30 cellular contexts compared by ENCODE assay signal in genomic region chr6:148671085-148671484, GRCh38.
"Had no signal": no experiment of that assay in that cellular context is flagged by ENCODE, and none has a peak within 500 bp of the region (broad histone marks: within the 10 kb centered on the region; RNA-seq: fewer than 3 reads in every experiment).

No MANE protein-coding gene starts in this region.

- H2AFZ ChIP-seq: PC-9 had no signal

- H3K9ac ChIP-seq: KMS-11 had no signal

- H3K27ac ChIP-seq: body of pancreas, breast epithelium, KMS-11, PC-9, RWPE1 had no signal

- ATAC-seq: activated CD8-positive, alpha-beta T cell treated with anti-CD3 and anti-CD28 coated beads for 36 hours; body of pancreas; Right ventricle myocardium inferior had no signal

- H3K27me3 ChIP-seq: body of pancreas, breast epithelium had no signal

- H3K27ac Mint-ChIP-seq: activated CD4-positive, alpha-beta T cell treated with anti-CD3 and anti-CD28 coated beads, Interleukin-2, amount 10 ng/mL, durations not matched to agents 24 days and 14 days; activated CD8-positive, alpha-beta T cell treated with anti-CD3 and anti-CD28 coated beads for 36 hours; activated naive CD4-positive, alpha-beta T cell treated with anti-CD3 and anti-CD28 coated beads, Interleukin-2, amount 50 U/mL, for 24 hours; activated naive CD8-positive, alpha-beta T cell treated with anti-CD3 and anti-CD28 coated beads, Interleukin-2, amount 10 ng/mL, durations not matched to agents 7 days and 5 days; activated T-cell treated with anti-CD3 and anti-CD28 coated beads, Interleukin-2, amount 50 U/mL, for 24 hours; activated T-helper 2 cell treated with anti-CD3 and anti-CD28 coated beads, Interferon-gamma antibody, Interleukin-2, Interleukin-4, amounts not matched to agents 10 μg/mL and 5 μg/mL and 100 μg/mL, durations not matched to agents 14 hours and 24 hours and 36 hours had no signal

- H3K27me3 Mint-ChIP-seq: activated CD4-positive, alpha-beta T cell treated with anti-CD3 and anti-CD28 coated beads, Interleukin-2, amount 10 ng/mL, durations not matched to agents 24 days and 14 days had no signal

- H3K4me2 ChIP-seq: KMS-11, PC-9 had no signal

- H3K4me3 ChIP-seq: body of pancreas, breast epithelium, PC-9 had no signal

- H3K36me3 Mint-ChIP-seq: activated naive CD8-positive, alpha-beta T cell treated with anti-CD3 and anti-CD28 coated beads, Interleukin-2, amount 10 ng/mL, durations not matched to agents 7 days and 5 days had no signal

- H3K36me3 ChIP-seq: breast epithelium had no signal

- H3K4me3 Mint-ChIP-seq: activated CD4-positive, alpha-beta T cell treated with anti-CD3 and anti-CD28 coated beads, Interleukin-2, amount 10 ng/mL, durations not matched to agents 24 days and 14 days; activated CD8-positive, alpha-beta T cell treated with anti-CD3 and anti-CD28 coated beads for 36 hours; activated naive CD4-positive, alpha-beta T cell treated with anti-CD3 and anti-CD28 coated beads, Interleukin-2, amount 50 U/mL, for 24 hours; activated naive CD8-positive, alpha-beta T cell treated with anti-CD3 and anti-CD28 coated beads, Interleukin-2, amount 10 ng/mL, durations not matched to agents 7 days and 5 days; activated T-cell treated with anti-CD3 and anti-CD28 coated beads, Interleukin-2, amount 50 U/mL, for 24 hours had no signal

- DNase-seq: activated CD4-positive, alpha-beta T cell treated with anti-CD3 and anti-CD28 coated beads for 1 hour; activated CD4-positive, alpha-beta T cell treated with anti-CD3 and anti-CD28 coated beads, Interleukin-2, amount 10 ng/mL, durations not matched to agents 24 days and 14 days; activated CD4-positive, alpha-beta T cell treated with anti-CD3 and anti-CD28 coated beads, Interleukin-2, amount 50 U/mL, for 4 hours; activated CD4-positive, CD25-positive, alpha-beta regulatory T cell; activated CD8-positive, alpha-beta T cell treated with anti-CD3 and anti-CD28 coated beads for 36 hours; activated gamma-delta T cell; activated naive CD4-positive, alpha-beta T cell treated with Interleukin-2 at 50 U/mL for 16 hours; activated naive CD8-positive, alpha-beta T cell treated with anti-CD3 and anti-CD28 coated beads, Interleukin-2, amount 10 ng/mL, durations not matched to agents 7 days and 5 days; activated T-cell treated with anti-CD3 and anti-CD28 coated beads, Interleukin-2, amount 50 U/mL, for 24 hours; amygdala; body of pancreas; MM.1S; MV-4-11; NCI-H1092; NCI-H1436 treated with DMSO at 0.1 percent for 48 hours; NCI-H187; NCI-H2029 treated with DMSO at 0.1 percent for 48 hours; NCI-H2107; NCI-H2171; NCI-H510A; NCI-H526; NCI-H748 treated with DMSO at 0.1 percent for 48 hours; NK-92 treated with Interleukin-12 subunit alpha and Interleukin-12 subunit beta, amount 100 ng/mL, for 24 hours; PC-9 had no signal

- H3K4me1 Mint-ChIP-seq: activated CD4-positive, alpha-beta T cell treated with anti-CD3 and anti-CD28 coated beads, Interleukin-2, amount 10 ng/mL, durations not matched to agents 24 days and 14 days; activated naive CD4-positive, alpha-beta T cell treated with anti-CD3 and anti-CD28 coated beads, Interleukin-2, amount 50 U/mL, for 24 hours; activated naive CD8-positive, alpha-beta T cell treated with anti-CD3 and anti-CD28 coated beads, Interleukin-2, amount 10 ng/mL, durations not matched to agents 7 days and 5 days had no signal

- H3K4me1 ChIP-seq: body of pancreas, breast epithelium had no signal
